In genomic region chr2:196566969-196567666, GRCh38 we compare ENCODE assay signal across 14 cellular contexts. TPM values are rescaled to one million over a fixed set of nuclear protein-coding genes. Genes with fewer than 3 reads are reported as not detected.
DNase-seq lines count a peak whose midpoint lies in the region; TF ChIP-seq lines count a peak whose summit lies in the region.
"Had no signal": no experiment of that assay in that cellular context is flagged by ENCODE, and none has a peak within 500 bp of the region (broad histone marks: within the 10 kb centered on the region; RNA-seq: fewer than 3 reads in every experiment).

No MANE protein-coding gene starts in this region.

- H3K27ac ChIP-seq in transverse colon: no peak overlapping the region
- H3K27ac ChIP-seq: body of pancreas, C4-2B, uterus had no signal

- no peaks in the 10 kb centered on the region for H3K4me1 ChIP-seq in transverse colon
- H3K4me1 ChIP-seq: body of pancreas, uterus had no signal

- intact Hi-C loops in transverse colon (cut with DNase I; ENCODE audit: low total_unique reads): no loop called here

- H3K9me3 ChIP-seq in transverse colon: no peaks in the 10 kb centered on the region
- H3K9me3 ChIP-seq: body of pancreas, uterus had no signal

- DNase-seq in LNCaP clone FGC (ENCODE audit: low read depth): peak; percentile 22
- DNase-seq in RPMI8226: peak; percentile 86
- peak; percentile 36 for DNase-seq in fibroblast of gingiva (ENCODE audit: low read depth)
- no peak for DNase-seq in osteocyte (ENCODE audit: extremely low spot score, unreplicated experiment)
- DNase-seq in DMS153 treated with DMSO at 0.1 percent for 48 hours (lab: John Stamatoyannopoulos, UW; ENCODE audit: unreplicated experiment): no peak
- no peak for DNase-seq in transverse colon
- no peak for DNase-seq in progenitor cell of endocrine pancreas (ENCODE audit: low spot score, unreplicated experiment)
- DNase-seq: body of pancreas; GDM1; natural killer cell; stimulated activated CD4-positive, alpha-beta T cell treated with anti-CD3 and anti-CD28 coated beads, Interleukin-2, amount 100 ng/mL, for 48 hours; uterus had no signal

- no peaks in the 10 kb centered on the region for H3K36me3 ChIP-seq in transverse colon
- H3K36me3 ChIP-seq: uterus had no signal

- H3K9me3 Mint-ChIP-seq in osteocyte (ENCODE audit: unreplicated experiment) (no peaks in the 10 kb centered on the region), progenitor cell of endocrine pancreas (ENCODE audit: low read depth) (no peaks in the 10 kb centered on the region)

- no peak for TF ChIP-seq POLR2A in transverse colon (IDR thresholded peaks at IDR 0.05)

- H3K36me3 Mint-ChIP-seq in osteocyte (ENCODE audit: unreplicated experiment) (no peaks in the 10 kb centered on the region), progenitor cell of endocrine pancreas (ENCODE audit: insufficient read depth) (no peaks in the 10 kb centered on the region)
- H3K36me3 Mint-ChIP-seq: natural killer cell had no signal

- WGBS in transverse colon (ENCODE audit: low coverage in 1 of 2), 2 donors: 63 to 67% methylated on average over 2 to 4 of the region's 4 CpGs

- no peaks in the 10 kb centered on the region for H3K27me3 Mint-ChIP-seq in osteocyte (ENCODE audit: unreplicated experiment)
- no peaks in the 10 kb centered on the region for H3K27me3 Mint-ChIP-seq in progenitor cell of endocrine pancreas

- H3K27ac Mint-ChIP-seq in osteocyte (ENCODE audit: unreplicated experiment) (peak overlapping the region; percentile 83), progenitor cell of endocrine pancreas (no peak overlapping the region)
- H3K27ac Mint-ChIP-seq: activated T-helper 2 cell treated with anti-CD3 and anti-CD28 coated beads, Interferon-gamma antibody, Interleukin-2, Interleukin-4, amounts not matched to agents 10 μg/mL and 5 μg/mL and 100 μg/mL, durations not matched to agents 14 hours and 24 hours and 36 hours; natural killer cell had no signal

- in situ Hi-C loops in transverse colon (cut with MboI; ENCODE audit: low pct_ligation_motif_present in 1 of 4, low pct_unique_long_range_greater_than_20kb in 1 of 4, low sequenced_read_pairs in 3 of 4): no loop called here

- TF ChIP-seq EP300 in transverse colon (IDR thresholded peaks at IDR 0.05; ENCODE audit: low read depth): no peak

- H3K4me3 Mint-ChIP-seq in osteocyte (ENCODE audit: unreplicated experiment) (no peak overlapping the region), progenitor cell of endocrine pancreas (ENCODE audit: low read depth) (no peak overlapping the region)
- H3K4me3 Mint-ChIP-seq: natural killer cell had no signal

- no peaks in the 10 kb centered on the region for H3K27me3 ChIP-seq in transverse colon
- H3K27me3 ChIP-seq: body of pancreas, uterus had no signal

- TF ChIP-seq CTCF in LNCaP clone FGC (IDR thresholded peaks at IDR 0.05; ENCODE audit: control insufficient read depth, extremely low read depth, insufficient read depth) (no peak), osteocyte (IDR thresholded peaks at IDR 0.05) (no peak), transverse colon (IDR thresholded peaks at IDR 0.05) (no peak), progenitor cell of endocrine pancreas (IDR thresholded peaks at IDR 0.05; ENCODE audit: unreplicated experiment) (no peak)

- H3K4me3 ChIP-seq in LNCaP clone FGC (ENCODE audit: low read depth, low read length) (no peak overlapping the region), transverse colon (no peak overlapping the region)
- H3K4me3 ChIP-seq: body of pancreas, uterus had no signal

- H3K4me1 Mint-ChIP-seq in osteocyte (ENCODE audit: unreplicated experiment): peaks cover 12% of the 10 kb centered on the region
- peaks cover 2% of the 10 kb centered on the region for H3K4me1 Mint-ChIP-seq in progenitor cell of endocrine pancreas (ENCODE audit: low read depth)
- H3K4me1 Mint-ChIP-seq: natural killer cell had no signal

RNA-seq across cellular contexts. Expression of gene HECW2, which starts 26.2 kb away (rescaled TPM):
- total RNA-seq in osteocyte (25.6 and 26.5 TPM in 2 replicates), transverse colon (1 to 10 TPM; 1.1 to 2.2 (median 1.6) TPM), progenitor cell of endocrine pancreas (19.6 and 20.0 TPM in 2 replicates)

Comparison
In these comparisons a context has a peak if more than half of its experiments do, and no peak if none do; other contexts are left out.
1. DNase-seq: peak in LNCaP clone FGC (single experiment), RPMI8226 (single experiment) and fibroblast of gingiva (single experiment); none in osteocyte (single experiment), DMS153 treated with DMSO at 0.1 percent for 48 hours (single experiment), transverse colon (single experiment) and progenitor cell of endocrine pancreas (single experiment).